ENCODE assay signal across 8 cellular contexts in the genomic region with DNA sequence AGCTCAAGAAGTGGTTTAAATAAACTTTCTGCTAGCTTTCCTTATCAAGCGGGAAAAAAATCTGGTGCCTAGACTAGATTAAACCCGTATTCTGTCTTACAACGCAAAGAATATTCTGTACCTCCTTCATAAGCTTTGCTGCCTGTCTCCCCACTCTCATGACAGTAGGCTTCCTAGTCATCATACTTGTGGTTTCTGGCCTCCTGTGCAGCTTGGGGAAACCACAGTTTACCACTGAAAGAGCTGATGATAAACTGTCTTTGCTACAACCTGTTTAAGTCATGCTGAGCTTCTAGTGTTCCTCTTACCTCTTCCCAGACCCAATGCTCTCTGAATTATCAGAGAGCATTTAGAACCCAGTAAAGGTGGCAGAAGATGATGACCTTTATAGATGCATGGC. TPM values are rescaled to one million over a fixed set of nuclear protein-coding genes. Genes with fewer than 3 reads are reported as not detected.
DNase-seq lines count a peak whose midpoint lies in the region; ATAC-seq lines count a peak whose summit lies in the region.

No MANE protein-coding gene starts in this region.

- no peak for DNase-seq in activated CD4-positive, CD25-positive, alpha-beta regulatory T cell (lab: John Stamatoyannopoulos, UW)
- peak; percentile 81 for DNase-seq in activated CD8-positive, alpha-beta T cell treated with anti-CD3 and anti-CD28 coated beads, Interleukin-2, amount 10 ng/mL, durations not matched to agents 7 days and 5 days
- DNase-seq in myocyte (ENCODE audit: low read depth): peak; percentile 82
- no peak for DNase-seq in NCI-H146 (lab: John Stamatoyannopoulos, UW)
- DNase-seq in NOMO-1 (lab: John Stamatoyannopoulos, UW; ENCODE audit: unreplicated experiment in 2 of 2): no peak
- DNase-seq in RKO (ENCODE audit: low spot score): no peak

- POLR2A ChIA-PET in activated CD8-positive, alpha-beta T cell treated with anti-CD3 and anti-CD28 coated beads, Interleukin-2, amount 10 ng/mL, durations not matched to agents 7 days and 5 days (lab: Charles Lee): interaction anchor here (0.6 to 0.7 kb wide), 2 partner anchors 11 to 47 kb away, joined by 3 to 4 read pairs; no protein-coding TSS in a partner anchor

- H3K27me3 Mint-ChIP-seq in activated CD8-positive, alpha-beta T cell treated with anti-CD3 and anti-CD28 coated beads, Interleukin-2, amount 10 ng/mL, durations not matched to agents 7 days and 5 days (ENCODE audit: low read depth): no peaks in the 10 kb centered on the region

- CTCF ChIA-PET in activated CD8-positive, alpha-beta T cell treated with anti-CD3 and anti-CD28 coated beads, Interleukin-2, amount 10 ng/mL, durations not matched to agents 7 days and 5 days (lab: Charles Lee): interaction anchor here (0.7 to 2.5 kb wide), 12 partner anchors 9 to 461 kb away, joined by 3 to 14 read pairs (median 4); no protein-coding TSS in a partner anchor

- peaks cover 7% of the 10 kb centered on the region for H3K36me3 Mint-ChIP-seq in activated CD8-positive, alpha-beta T cell treated with anti-CD3 and anti-CD28 coated beads, Interleukin-2, amount 10 ng/mL, durations not matched to agents 7 days and 5 days (ENCODE audit: low read depth)

- no peaks in the 10 kb centered on the region for H3K9me3 Mint-ChIP-seq in activated CD8-positive, alpha-beta T cell treated with anti-CD3 and anti-CD28 coated beads, Interleukin-2, amount 10 ng/mL, durations not matched to agents 7 days and 5 days (ENCODE audit: insufficient read depth)

- H3K27ac Mint-ChIP-seq in activated CD8-positive, alpha-beta T cell treated with anti-CD3 and anti-CD28 coated beads, Interleukin-2, amount 10 ng/mL, durations not matched to agents 7 days and 5 days: peak overlapping the region; percentile 65

- H3K4me3 Mint-ChIP-seq in activated CD8-positive, alpha-beta T cell treated with anti-CD3 and anti-CD28 coated beads, Interleukin-2, amount 10 ng/mL, durations not matched to agents 7 days and 5 days: peak overlapping the region; percentile 35

- H3K4me1 Mint-ChIP-seq in activated CD8-positive, alpha-beta T cell treated with anti-CD3 and anti-CD28 coated beads, Interleukin-2, amount 10 ng/mL, durations not matched to agents 7 days and 5 days (ENCODE audit: low read depth): peaks cover 27% of the 10 kb centered on the region

- ATAC-seq in activated CD4-positive, CD25-positive, alpha-beta regulatory T cell treated with anti-CD3 and anti-CD28 coated beads, Interleukin-2, amount 50 U/mL, for 24 hours: peak; percentile 96 to 99
- ATAC-seq in HG03097 (IDR thresholded peaks at IDR 0.05; ENCODE audit: low FRiP score, unreplicated experiment): peak; percentile 65
- ATAC-seq in activated CD8-positive, alpha-beta T cell treated with anti-CD3 and anti-CD28 coated beads, Interleukin-2, amount 10 ng/mL, durations not matched to agents 7 days and 5 days: peak; percentile 96

RNA-seq across cellular contexts. Expression of gene PODXL, which starts 55.0 kb away (rescaled TPM):
- total RNA-seq in activated CD8-positive, alpha-beta T cell treated with anti-CD3 and anti-CD28 coated beads, Interleukin-2, amount 10 ng/mL, durations not matched to agents 7 days and 5 days: 1 to 10 TPM; 1.3 to 1.5 TPM
- 13.8 and 29.2 TPM in 2 replicates for total RNA-seq in myocyte
- 18.8 TPM for polyA plus RNA-seq in myocyte (2012)

Comparison
In these comparisons a context has a peak if more than half of its experiments do, and no peak if none do; other contexts are left out.
1. DNase-seq: peak in activated CD8-positive, alpha-beta T cell treated with anti-CD3 and anti-CD28 coated beads, Interleukin-2, amount 10 ng/mL, durations not matched to agents 7 days and 5 days (single experiment) and myocyte (single experiment); none in activated CD4-positive, CD25-positive, alpha-beta regulatory T cell (0 of 4), NCI-H146 (single experiment), NOMO-1 (0 of 2) and RKO (single experiment).
2. Peak in every context shown above with its lines, with median percentiles within 50 percentile points of each other: ATAC-seq.